1 cellular context compared by ENCODE assay signal in the genomic region with DNA sequence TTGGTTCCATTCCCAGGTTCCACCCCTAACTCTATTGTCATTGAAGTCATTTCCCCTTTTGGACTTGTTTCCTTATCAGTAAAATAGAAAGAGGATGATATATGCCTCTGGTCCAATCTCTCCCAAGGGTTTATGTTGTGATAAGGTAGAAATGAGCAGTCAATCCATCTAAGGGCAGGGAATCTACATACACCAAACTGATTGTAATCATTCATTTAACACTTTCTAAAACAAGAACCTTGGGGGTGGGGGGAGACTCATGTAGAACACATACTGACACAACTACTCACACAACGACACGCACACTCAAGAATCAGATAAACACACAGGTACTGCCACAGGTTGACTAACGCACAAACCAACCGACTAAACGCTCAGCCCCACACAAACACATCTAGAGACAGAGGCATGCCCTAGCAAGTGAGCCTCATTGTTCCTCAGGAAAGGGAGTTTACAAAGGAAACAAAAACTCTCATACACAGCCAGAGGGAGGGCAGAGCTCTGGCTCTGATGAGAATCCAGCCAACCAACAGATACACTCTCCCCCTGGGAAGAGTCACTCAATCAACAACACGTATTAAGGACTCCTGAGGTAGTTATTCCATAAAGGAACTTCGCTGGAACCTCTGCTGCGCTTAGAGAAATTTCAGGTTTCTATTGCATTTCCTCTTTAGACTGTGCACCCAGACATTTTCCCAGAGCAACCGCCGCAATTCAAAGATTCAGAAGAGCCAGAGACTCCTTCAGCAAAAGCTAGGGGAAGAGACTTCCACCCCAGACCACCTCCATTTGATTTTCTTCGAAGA.
A peak's percentile ranks its signal among the peaks of the same experiment; 100 is the strongest.
TF ChIP-seq lines count a peak whose summit lies in the region.

No MANE protein-coding gene starts in this region.

TF ChIP-seq in HepG2, 621 proteins besides CTCF, POLR2A, EP300 and RAD21 (continues in another document):
- TF ChIP-seq ZNF335 (CRISPR knock-in tag; IDR thresholded peaks at IDR 0.05), result no peak
- TF ChIP-seq, protein P1, sequence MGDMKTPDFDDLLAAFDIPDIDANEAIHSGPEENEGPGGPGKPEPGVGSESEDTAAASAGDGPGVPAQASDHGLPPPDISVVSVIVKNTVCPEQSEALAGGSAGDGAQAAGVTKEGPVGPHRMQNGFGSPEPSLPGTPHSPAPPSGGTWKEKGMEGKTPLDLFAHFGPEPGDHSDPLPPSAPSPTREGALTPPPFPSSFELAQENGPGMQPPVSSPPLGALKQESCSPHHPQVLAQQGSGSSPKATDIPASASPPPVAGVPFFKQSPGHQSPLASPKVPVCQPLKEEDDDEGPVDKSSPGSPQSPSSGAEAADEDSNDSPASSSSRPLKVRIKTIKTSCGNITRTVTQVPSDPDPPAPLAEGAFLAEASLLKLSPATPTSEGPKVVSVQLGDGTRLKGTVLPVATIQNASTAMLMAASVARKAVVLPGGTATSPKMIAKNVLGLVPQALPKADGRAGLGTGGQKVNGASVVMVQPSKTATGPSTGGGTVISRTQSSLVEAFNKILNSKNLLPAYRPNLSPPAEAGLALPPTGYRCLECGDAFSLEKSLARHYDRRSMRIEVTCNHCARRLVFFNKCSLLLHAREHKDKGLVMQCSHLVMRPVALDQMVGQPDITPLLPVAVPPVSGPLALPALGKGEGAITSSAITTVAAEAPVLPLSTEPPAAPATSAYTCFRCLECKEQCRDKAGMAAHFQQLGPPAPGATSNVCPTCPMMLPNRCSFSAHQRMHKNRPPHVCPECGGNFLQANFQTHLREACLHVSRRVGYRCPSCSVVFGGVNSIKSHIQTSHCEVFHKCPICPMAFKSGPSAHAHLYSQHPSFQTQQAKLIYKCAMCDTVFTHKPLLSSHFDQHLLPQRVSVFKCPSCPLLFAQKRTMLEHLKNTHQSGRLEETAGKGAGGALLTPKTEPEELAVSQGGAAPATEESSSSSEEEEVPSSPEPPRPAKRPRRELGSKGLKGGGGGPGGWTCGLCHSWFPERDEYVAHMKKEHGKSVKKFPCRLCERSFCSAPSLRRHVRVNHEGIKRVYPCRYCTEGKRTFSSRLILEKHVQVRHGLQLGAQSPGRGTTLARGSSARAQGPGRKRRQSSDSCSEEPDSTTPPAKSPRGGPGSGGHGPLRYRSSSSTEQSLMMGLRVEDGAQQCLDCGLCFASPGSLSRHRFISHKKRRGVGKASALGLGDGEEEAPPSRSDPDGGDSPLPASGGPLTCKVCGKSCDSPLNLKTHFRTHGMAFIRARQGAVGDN (CRISPR knock-in tag; IDR thresholded peaks at IDR 0.05), result no peak
- 0 out of 2 replicates have a peak, but pooled peaks have one; percentile 19 for TF ChIP-seq ZNF501 (CRISPR knock-in tag; IDR thresholded peaks at IDR 0.05)
- TF ChIP-seq ZEB1 (IDR thresholded peaks at IDR 0.05; ENCODE audit: insufficient replicate concordance, low read depth), result no peak
- TF ChIP-seq, protein P2, sequence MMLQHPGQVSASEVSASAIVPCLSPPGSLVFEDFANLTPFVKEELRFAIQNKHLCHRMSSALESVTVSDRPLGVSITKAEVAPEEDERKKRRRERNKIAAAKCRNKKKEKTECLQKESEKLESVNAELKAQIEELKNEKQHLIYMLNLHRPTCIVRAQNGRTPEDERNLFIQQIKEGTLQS (CRISPR knock-in tag; IDR thresholded peaks at IDR 0.05), result no peak
- TF ChIP-seq YEATS4 (CRISPR knock-in tag; IDR thresholded peaks at IDR 0.05; ENCODE audit: borderline replicate concordance), result no peak
- TF ChIP-seq NAIF1 (CRISPR knock-in tag; IDR thresholded peaks at IDR 0.05; ENCODE audit: borderline replicate concordance), result 0 out of 2 replicates have a peak, but pooled peaks have one; percentile 4
- no peak for TF ChIP-seq SOX13 (IDR thresholded peaks at IDR 0.05)
- peak in 1 of 2 experiments; percentile 16; a peak in 1 of 4 replicates for TF ChIP-seq SOX13 (CRISPR knock-in tag; conservative IDR thresholded peaks at IDR 0.05 in 1 of 2, IDR thresholded peaks at IDR 0.05 in 1 of 2)
- TF ChIP-seq MXI1 (IDR thresholded peaks at IDR 0.05; ENCODE audit: borderline replicate concordance, low read depth, low read length), result no peak
- no peak for TF ChIP-seq HNF4G (IDR thresholded peaks at IDR 0.05; ENCODE audit: borderline replicate concordance, low read depth, low read length)
- TF ChIP-seq HNF4G (CRISPR knock-in tag; IDR thresholded peaks at IDR 0.05; ENCODE audit: borderline replicate concordance, low read depth), result no peak
- TF ChIP-seq ZC3H13 (CRISPR knock-in tag; IDR thresholded peaks at IDR 0.05), result no peak
- 0 out of 2 replicates have a peak, but pooled peaks have one; percentile 21 for TF ChIP-seq ZNF230 (CRISPR knock-in tag; IDR thresholded peaks at IDR 0.05)
- no peak for TF ChIP-seq SOX6 (IDR thresholded peaks at IDR 0.05)
- TF ChIP-seq SOX6 (CRISPR knock-in tag; IDR thresholded peaks at IDR 0.05), result 0 out of 2 replicates have a peak, but pooled peaks have one; percentile 5
- TF ChIP-seq KDM1A (CRISPR knock-in tag; IDR thresholded peaks at IDR 0.05), result no peak
- TF ChIP-seq NFYB (CRISPR knock-in tag; IDR thresholded peaks at IDR 0.05), result no peak
- TF ChIP-seq, protein P3, sequence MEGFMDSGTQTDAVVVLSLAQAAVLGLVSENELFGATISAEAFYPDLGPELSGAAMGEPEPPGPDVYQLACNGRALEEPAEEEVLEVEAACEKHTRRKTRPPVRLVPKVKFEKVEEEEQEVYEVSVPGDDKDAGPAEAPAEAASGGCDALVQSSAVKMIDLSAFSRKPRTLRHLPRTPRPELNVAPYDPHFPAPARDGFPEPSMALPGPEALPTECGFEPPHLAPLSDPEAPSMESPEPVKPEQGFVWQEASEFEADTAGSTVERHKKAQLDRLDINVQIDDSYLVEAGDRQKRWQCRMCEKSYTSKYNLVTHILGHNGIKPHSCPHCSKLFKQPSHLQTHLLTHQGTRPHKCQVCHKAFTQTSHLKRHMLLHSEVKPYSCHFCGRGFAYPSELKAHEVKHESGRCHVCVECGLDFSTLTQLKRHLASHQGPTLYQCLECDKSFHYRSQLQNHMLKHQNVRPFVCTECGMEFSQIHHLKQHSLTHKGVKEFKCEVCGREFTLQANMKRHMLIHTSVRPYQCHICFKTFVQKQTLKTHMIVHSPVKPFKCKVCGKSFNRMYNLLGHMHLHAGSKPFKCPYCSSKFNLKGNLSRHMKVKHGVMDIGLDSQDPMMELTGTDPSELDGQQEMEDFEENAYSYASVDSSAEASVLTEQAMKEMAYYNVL (CRISPR knock-in tag; IDR thresholded peaks at IDR 0.05; ENCODE audit: borderline replicate concordance), result no peak
- TF ChIP-seq EHMT2 (IDR thresholded peaks at IDR 0.05; ENCODE audit: borderline replicate concordance, low read depth, low read length), result no peak
- 0 out of 2 replicates have a peak, but pooled peaks have one; percentile 16 for TF ChIP-seq ZNF605 (CRISPR knock-in tag; IDR thresholded peaks at IDR 0.05)
- TF ChIP-seq RARA (CRISPR knock-in tag; IDR thresholded peaks at IDR 0.05), result no peak
- TF ChIP-seq ZNF891 (CRISPR knock-in tag; IDR thresholded peaks at IDR 0.05), result no peak
- TF ChIP-seq, protein P4, sequence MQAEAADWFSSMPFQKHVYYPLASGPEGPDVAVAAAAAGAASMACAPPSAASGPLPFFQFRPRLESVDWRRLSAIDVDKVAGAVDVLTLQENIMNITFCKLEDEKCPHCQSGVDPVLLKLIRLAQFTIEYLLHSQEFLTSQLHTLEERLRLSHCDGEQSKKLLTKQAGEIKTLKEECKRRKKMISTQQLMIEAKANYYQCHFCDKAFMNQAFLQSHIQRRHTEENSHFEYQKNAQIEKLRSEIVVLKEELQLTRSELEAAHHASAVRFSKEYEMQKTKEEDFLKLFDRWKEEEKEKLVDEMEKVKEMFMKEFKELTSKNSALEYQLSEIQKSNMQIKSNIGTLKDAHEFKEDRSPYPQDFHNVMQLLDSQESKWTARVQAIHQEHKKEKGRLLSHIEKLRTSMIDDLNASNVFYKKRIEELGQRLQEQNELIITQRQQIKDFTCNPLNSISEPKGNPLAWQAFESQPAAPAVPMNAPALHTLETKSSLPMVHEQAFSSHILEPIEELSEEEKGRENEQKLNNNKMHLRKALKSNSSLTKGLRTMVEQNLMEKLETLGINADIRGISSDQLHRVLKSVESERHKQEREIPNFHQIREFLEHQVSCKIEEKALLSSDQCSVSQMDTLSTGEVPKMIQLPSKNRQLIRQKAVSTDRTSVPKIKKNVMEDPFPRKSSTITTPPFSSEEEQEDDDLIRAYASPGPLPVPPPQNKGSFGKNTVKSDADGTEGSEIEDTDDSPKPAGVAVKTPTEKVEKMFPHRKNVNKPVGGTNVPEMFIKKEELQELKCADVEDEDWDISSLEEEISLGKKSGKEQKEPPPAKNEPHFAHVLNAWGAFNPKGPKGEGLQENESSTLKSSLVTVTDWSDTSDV (CRISPR knock-in tag; IDR thresholded peaks at IDR 0.05), result no peak
- TF ChIP-seq ZNF331 (CRISPR knock-in tag; IDR thresholded peaks at IDR 0.05), result no peak; the same call in 1 of the 2 replicates
- no peak for TF ChIP-seq ZFP36L2 (CRISPR knock-in tag; IDR thresholded peaks at IDR 0.05)
- TF ChIP-seq ZNF772 (CRISPR knock-in tag; IDR thresholded peaks at IDR 0.05), result no peak
- TF ChIP-seq, protein P5, sequence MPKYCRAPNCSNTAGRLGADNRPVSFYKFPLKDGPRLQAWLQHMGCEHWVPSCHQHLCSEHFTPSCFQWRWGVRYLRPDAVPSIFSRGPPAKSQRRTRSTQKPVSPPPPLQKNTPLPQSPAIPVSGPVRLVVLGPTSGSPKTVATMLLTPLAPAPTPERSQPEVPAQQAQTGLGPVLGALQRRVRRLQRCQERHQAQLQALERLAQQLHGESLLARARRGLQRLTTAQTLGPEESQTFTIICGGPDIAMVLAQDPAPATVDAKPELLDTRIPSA (CRISPR knock-in tag; IDR thresholded peaks at IDR 0.05; ENCODE audit: borderline replicate concordance), result no peak
- 0 out of 2 replicates have a peak, but pooled peaks have one; percentile 8 for TF ChIP-seq ZNF343 (CRISPR knock-in tag; IDR thresholded peaks at IDR 0.05)
- no peak for TF ChIP-seq PCBP1 (IDR thresholded peaks at IDR 0.05; ENCODE audit: borderline replicate concordance, low read depth, low read length)
- no peak for TF ChIP-seq ARNT2 (CRISPR knock-in tag; IDR thresholded peaks at IDR 0.05; ENCODE audit: low read depth)
- TF ChIP-seq ZNF749 (CRISPR knock-in tag; IDR thresholded peaks at IDR 0.05; ENCODE audit: borderline replicate concordance), result no peak
- TF ChIP-seq KLF12 (CRISPR knock-in tag; IDR thresholded peaks at IDR 0.05; ENCODE audit: borderline replicate concordance), result no peak
- TF ChIP-seq, protein P6, sequence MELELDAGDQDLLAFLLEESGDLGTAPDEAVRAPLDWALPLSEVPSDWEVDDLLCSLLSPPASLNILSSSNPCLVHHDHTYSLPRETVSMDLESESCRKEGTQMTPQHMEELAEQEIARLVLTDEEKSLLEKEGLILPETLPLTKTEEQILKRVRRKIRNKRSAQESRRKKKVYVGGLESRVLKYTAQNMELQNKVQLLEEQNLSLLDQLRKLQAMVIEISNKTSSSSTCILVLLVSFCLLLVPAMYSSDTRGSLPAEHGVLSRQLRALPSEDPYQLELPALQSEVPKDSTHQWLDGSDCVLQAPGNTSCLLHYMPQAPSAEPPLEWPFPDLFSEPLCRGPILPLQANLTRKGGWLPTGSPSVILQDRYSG (CRISPR knock-in tag; IDR thresholded peaks at IDR 0.05), result no peak
- no peak for TF ChIP-seq SAP130 (CRISPR knock-in tag; IDR thresholded peaks at IDR 0.05; ENCODE audit: low read depth)
- no peak for TF ChIP-seq ZNF3 (CRISPR knock-in tag; IDR thresholded peaks at IDR 0.05)
- TF ChIP-seq, protein P7, sequence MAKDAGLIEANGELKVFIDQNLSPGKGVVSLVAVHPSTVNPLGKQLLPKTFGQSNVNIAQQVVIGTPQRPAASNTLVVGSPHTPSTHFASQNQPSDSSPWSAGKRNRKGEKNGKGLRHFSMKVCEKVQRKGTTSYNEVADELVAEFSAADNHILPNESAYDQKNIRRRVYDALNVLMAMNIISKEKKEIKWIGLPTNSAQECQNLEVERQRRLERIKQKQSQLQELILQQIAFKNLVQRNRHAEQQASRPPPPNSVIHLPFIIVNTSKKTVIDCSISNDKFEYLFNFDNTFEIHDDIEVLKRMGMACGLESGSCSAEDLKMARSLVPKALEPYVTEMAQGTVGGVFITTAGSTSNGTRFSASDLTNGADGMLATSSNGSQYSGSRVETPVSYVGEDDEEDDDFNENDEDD (CRISPR knock-in tag; IDR thresholded peaks at IDR 0.05; ENCODE audit: borderline replicate concordance), result no peak
- no peak for TF ChIP-seq ZBTB7A (CRISPR knock-in tag; IDR thresholded peaks at IDR 0.05)
- no peak for TF ChIP-seq NFYC (CRISPR knock-in tag; IDR thresholded peaks at IDR 0.05)
- TF ChIP-seq, protein P8, sequence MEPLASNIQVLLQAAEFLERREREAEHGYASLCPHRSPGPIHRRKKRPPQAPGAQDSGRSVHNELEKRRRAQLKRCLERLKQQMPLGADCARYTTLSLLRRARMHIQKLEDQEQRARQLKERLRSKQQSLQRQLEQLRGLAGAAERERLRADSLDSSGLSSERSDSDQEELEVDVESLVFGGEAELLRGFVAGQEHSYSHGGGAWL (CRISPR knock-in tag; IDR thresholded peaks at IDR 0.05), result 0 out of 2 replicates have a peak, but pooled peaks have one; percentile 4
- no peak for TF ChIP-seq SIX1 (CRISPR knock-in tag; IDR thresholded peaks at IDR 0.05; ENCODE audit: borderline replicate concordance)
- no peak for TF ChIP-seq BRCA1 (CRISPR knock-in tag; IDR thresholded peaks at IDR 0.05)
- 0 out of 2 replicates have a peak, but pooled peaks have one; percentile 14 for TF ChIP-seq FOXA3 (CRISPR knock-in tag; IDR thresholded peaks at IDR 0.05)
- TF ChIP-seq MBNL3 (CRISPR knock-in tag; conservative IDR thresholded peaks at IDR 0.05), result no peak
- TF ChIP-seq, protein P9, sequence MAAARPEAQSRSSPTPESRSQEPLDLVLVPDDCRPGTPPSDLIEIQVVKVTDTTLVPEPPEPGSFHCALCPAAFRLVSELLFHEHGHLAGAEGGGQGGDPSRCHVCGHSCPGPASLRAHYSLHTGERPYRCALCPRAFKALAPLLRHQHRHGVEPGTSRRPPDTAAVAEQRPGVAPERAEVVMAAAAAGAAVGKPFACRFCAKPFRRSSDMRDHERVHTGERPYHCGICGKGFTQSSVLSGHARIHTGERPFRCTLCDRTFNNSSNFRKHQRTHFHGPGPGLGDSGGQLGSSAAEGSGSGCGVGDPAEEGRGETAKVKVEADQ (CRISPR knock-in tag; IDR thresholded peaks at IDR 0.05; ENCODE audit: borderline replicate concordance), result no peak
